33 cellular contexts compared by ENCODE assay signal in the genomic region with DNA sequence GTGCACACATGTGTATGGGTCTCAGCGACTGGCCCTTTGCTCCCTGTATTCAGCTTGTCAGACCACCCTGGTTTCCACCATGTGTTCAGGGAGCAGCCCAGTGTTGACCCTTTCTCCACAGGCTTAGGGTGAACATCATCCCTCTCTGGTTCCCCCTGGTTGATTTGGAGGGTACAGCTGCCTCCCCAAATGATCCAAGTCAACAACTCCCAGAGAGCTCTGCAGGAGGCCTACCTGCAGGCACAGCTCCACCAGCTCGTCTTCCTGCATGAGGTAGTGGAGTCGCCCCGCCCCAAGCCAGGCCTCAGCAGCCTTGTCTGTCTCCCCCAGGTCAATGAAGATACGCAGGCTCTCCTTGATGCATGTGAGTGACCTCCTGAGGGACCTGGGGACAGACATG. TPM values are rescaled to one million over a fixed set of nuclear protein-coding genes. Genes with fewer than 3 reads are reported as not detected.
"Had no signal": no experiment of that assay in that cellular context is flagged by ENCODE, and none has a peak within 500 bp of the region (broad histone marks: within the 10 kb centered on the region; RNA-seq: fewer than 3 reads in every experiment).

No MANE protein-coding gene starts in this region.

- H3K27me3 Mint-ChIP-seq: activated CD4-positive, alpha-beta memory T cell treated with anti-CD3 and anti-CD28 coated beads, Interleukin-2, amount 10 ng/mL, durations not matched to agents 7 days and 5 days; activated CD4-positive, alpha-beta T cell treated with anti-CD3 and anti-CD28 coated beads, Interleukin-2, amount 10 ng/mL, durations not matched to agents 24 days and 14 days; activated T-cell treated with anti-CD3 and anti-CD28 coated beads, Interleukin-2, amount 50 U/mL, for 24 hours had no signal

- H3K27ac ChIP-seq: ascending aorta, left ventricle myocardium inferior, pancreas, prostate gland, skin epidermis, stomach, thyroid gland, upper lobe of left lung, vagina, VCaP had no signal

- H3K4me3 ChIP-seq: ascending aorta, left ventricle myocardium inferior, lung, pancreas, prostate gland, skin epidermis, stomach, thyroid gland, upper lobe of left lung, vagina had no signal

- H3K27me3 ChIP-seq: ascending aorta, pancreas, stomach, thyroid gland, upper lobe of left lung, vagina had no signal

- H3K27ac Mint-ChIP-seq: activated CD4-positive, alpha-beta memory T cell treated with anti-CD3 and anti-CD28 coated beads, Interleukin-2, amount 10 ng/mL, durations not matched to agents 7 days and 5 days; activated CD4-positive, alpha-beta T cell treated with anti-CD3 and anti-CD28 coated beads, Interleukin-2, amount 10 ng/mL, durations not matched to agents 24 days and 14 days; activated naive CD4-positive, alpha-beta T cell treated with anti-CD3 and anti-CD28 coated beads, Interleukin-2, amount 10 ng/mL, durations not matched to agents 7 days and 5 days; activated naive CD8-positive, alpha-beta T cell treated with anti-CD3 and anti-CD28 coated beads, Interleukin-2, amount 10 ng/mL, durations not matched to agents 7 days and 5 days; activated T-cell treated with anti-CD3 and anti-CD28 coated beads, Interleukin-2, amount 50 U/mL, for 24 hours; brain; effector memory CD8-positive, alpha-beta T cell; mesothelial cell of epicardium; naive B cell; stimulated activated effector memory CD8-positive, alpha-beta T cell treated with anti-CD3 and anti-CD28 coated beads, Interleukin-12 subunit alpha, Interleukin-12 subunit beta, amount 100 ng/mL, for 72 hours had no signal

- ATAC-seq: activated CD4-positive, CD25-positive, alpha-beta regulatory T cell treated with anti-CD3 and anti-CD28 coated beads, Interleukin-2, amount 50 U/mL, for 24 hours; effector memory CD8-positive, alpha-beta T cell; pancreas; sciatic nerve; stimulated activated effector memory CD8-positive, alpha-beta T cell treated with anti-CD3 and anti-CD28 coated beads, Interleukin-12 subunit alpha, Interleukin-12 subunit beta, amount 100 ng/mL, for 72 hours had no signal

- H3K4me1 ChIP-seq: ascending aorta, pancreas, prostate gland, stomach, thyroid gland, upper lobe of left lung, vagina had no signal

- H3K4me1 Mint-ChIP-seq: activated CD4-positive, alpha-beta memory T cell treated with anti-CD3 and anti-CD28 coated beads, Interleukin-2, amount 10 ng/mL, durations not matched to agents 7 days and 5 days; activated CD4-positive, alpha-beta T cell treated with anti-CD3 and anti-CD28 coated beads, Interleukin-2, amount 10 ng/mL, durations not matched to agents 24 days and 14 days; activated naive CD4-positive, alpha-beta T cell treated with anti-CD3 and anti-CD28 coated beads, Interleukin-2, amount 10 ng/mL, durations not matched to agents 7 days and 5 days; activated naive CD8-positive, alpha-beta T cell treated with anti-CD3 and anti-CD28 coated beads, Interleukin-2, amount 10 ng/mL, durations not matched to agents 7 days and 5 days; brain; mesothelial cell of epicardium; naive B cell; neural crest cell had no signal

- H3K36me3 Mint-ChIP-seq: activated naive CD4-positive, alpha-beta T cell treated with anti-CD3 and anti-CD28 coated beads, Interleukin-2, amount 10 ng/mL, durations not matched to agents 7 days and 5 days; activated naive CD8-positive, alpha-beta T cell treated with anti-CD3 and anti-CD28 coated beads, Interleukin-2, amount 10 ng/mL, durations not matched to agents 7 days and 5 days; brain; mesothelial cell of epicardium; naive B cell; stimulated activated effector memory CD8-positive, alpha-beta T cell treated with anti-CD3 and anti-CD28 coated beads, Interleukin-12 subunit alpha, Interleukin-12 subunit beta, amount 100 ng/mL, for 72 hours had no signal

- DNase-seq: activated CD4-positive, alpha-beta memory T cell treated with anti-CD3 and anti-CD28 coated beads, Interleukin-2, amount 10 ng/mL, durations not matched to agents 7 days and 5 days; activated CD4-positive, alpha-beta T cell treated with anti-CD3 and anti-CD28 coated beads, Interleukin-2, amount 10 ng/mL, durations not matched to agents 24 days and 14 days; activated CD8-positive, alpha-beta memory T cell treated with anti-CD3 and anti-CD28 coated beads, Interleukin-2, amount 50 U/mL, for 48 hours; activated gamma-delta T cell; activated naive CD4-positive, alpha-beta T cell treated with anti-CD3 and anti-CD28 coated beads, Interleukin-2, amount 10 ng/mL, durations not matched to agents 7 days and 5 days; activated naive CD8-positive, alpha-beta T cell treated with anti-CD3 and anti-CD28 coated beads, Interleukin-2, amount 10 ng/mL, durations not matched to agents 7 days and 5 days; activated T-cell treated with anti-CD3 and anti-CD28 coated beads, Interleukin-2, amount 50 U/mL, for 24 hours; cortex of kidney; effector memory CD8-positive, alpha-beta T cell; foreskin fibroblast; islet precursor cell; left ventricle myocardium inferior; naive B cell; nucleus accumbens; pancreas; retina; stimulated activated CD4-positive, alpha-beta T cell treated with anti-CD3 and anti-CD28 coated beads, Interleukin-12 subunit alpha, Interleukin-12 subunit beta, amount 100 ng/mL, for 4 hours; stimulated activated CD4-positive, alpha-beta T cell treated with anti-CD3 and anti-CD28 coated beads, Interleukin-4, amount 100 ng/mL, for 1 hour; stomach; thyroid gland had no signal

- H3K9me3 Mint-ChIP-seq: activated CD4-positive, alpha-beta memory T cell treated with anti-CD3 and anti-CD28 coated beads, Interleukin-2, amount 10 ng/mL, durations not matched to agents 7 days and 5 days; activated CD4-positive, alpha-beta T cell treated with anti-CD3 and anti-CD28 coated beads, Interleukin-2, amount 10 ng/mL, durations not matched to agents 24 days and 14 days; activated naive CD4-positive, alpha-beta T cell treated with anti-CD3 and anti-CD28 coated beads, Interleukin-2, amount 10 ng/mL, durations not matched to agents 7 days and 5 days; activated naive CD8-positive, alpha-beta T cell treated with anti-CD3 and anti-CD28 coated beads, Interleukin-2, amount 10 ng/mL, durations not matched to agents 7 days and 5 days; activated T-cell treated with anti-CD3 and anti-CD28 coated beads, Interleukin-2, amount 50 U/mL, for 24 hours; brain; effector memory CD8-positive, alpha-beta T cell; mesothelial cell of epicardium; neural crest cell; stimulated activated effector memory CD8-positive, alpha-beta T cell treated with anti-CD3 and anti-CD28 coated beads, Interleukin-12 subunit alpha, Interleukin-12 subunit beta, amount 100 ng/mL, for 72 hours had no signal

- H3K4me3 Mint-ChIP-seq: activated CD4-positive, alpha-beta memory T cell treated with anti-CD3 and anti-CD28 coated beads, Interleukin-2, amount 10 ng/mL, durations not matched to agents 7 days and 5 days; activated CD4-positive, alpha-beta T cell treated with anti-CD3 and anti-CD28 coated beads, Interleukin-2, amount 10 ng/mL, durations not matched to agents 24 days and 14 days; activated naive CD4-positive, alpha-beta T cell treated with anti-CD3 and anti-CD28 coated beads, Interleukin-2, amount 10 ng/mL, durations not matched to agents 7 days and 5 days; activated naive CD8-positive, alpha-beta T cell treated with anti-CD3 and anti-CD28 coated beads, Interleukin-2, amount 10 ng/mL, durations not matched to agents 7 days and 5 days; activated T-cell treated with anti-CD3 and anti-CD28 coated beads, Interleukin-2, amount 50 U/mL, for 24 hours; brain; effector memory CD8-positive, alpha-beta T cell; mesothelial cell of epicardium; neural crest cell; stimulated activated effector memory CD8-positive, alpha-beta T cell treated with anti-CD3 and anti-CD28 coated beads, Interleukin-12 subunit alpha, Interleukin-12 subunit beta, amount 100 ng/mL, for 72 hours had no signal

- H3K9me3 ChIP-seq: ascending aorta, left ventricle myocardium inferior, pancreas, prostate gland, stomach, thyroid gland, upper lobe of left lung, vagina had no signal

- H3K36me3 ChIP-seq: ascending aorta, pancreas, prostate gland, stomach, thyroid gland, upper lobe of left lung, vagina had no signal

RNA-seq across cellular contexts. Expression of a gene that starts 50.5 kb away (rescaled TPM):
- total RNA-seq: activated CD4-positive, alpha-beta memory T cell treated with anti-CD3 and anti-CD28 coated beads, Interleukin-2, amount 10 ng/mL, durations not matched to agents 7 days and 5 days; activated CD4-positive, alpha-beta T cell treated with anti-CD3 and anti-CD28 coated beads, Interleukin-2, amount 10 ng/mL, durations not matched to agents 24 days and 14 days; activated naive CD8-positive, alpha-beta T cell treated with anti-CD3 and anti-CD28 coated beads, Interleukin-2, amount 10 ng/mL, durations not matched to agents 7 days and 5 days had no signal
